11 cellular contexts compared by ENCODE assay signal in genomic region chr19:18439910-18440237, GRCh38. TPM values are rescaled to one million over a fixed set of nuclear protein-coding genes. Genes with fewer than 3 reads are reported as not detected.
DNase-seq lines count a peak whose midpoint lies in the region; ATAC-seq and TF ChIP-seq lines count a peak whose summit lies in the region.
"Had no signal": no experiment of that assay in that cellular context is flagged by ENCODE, and none has a peak within 500 bp of the region (broad histone marks: within the 10 kb centered on the region; RNA-seq: fewer than 3 reads in every experiment).

No MANE protein-coding gene starts in this region.

- H3K27ac Mint-ChIP-seq in WTC11, result peak overlapping the region; percentile 91
- peak overlapping the region; percentile 81 for H3K27ac Mint-ChIP-seq in stimulated activated naive B cell treated with anti-CD40 and anti-IgM and Interleukin-4, amounts not matched to agents 10 μg/mL and 1 μg/mL and 100 μg/mL, for 72 hours

- CTCF ChIA-PET in HCT116 (lab: Charles Lee), result interaction anchor here (1.1 to 2.3 kb wide), 3 partner anchors 11 to 236 kb away, joined by 3 to 6 read pairs (median 4); no protein-coding TSS in a partner anchor
- CTCF ChIA-PET in WTC11 (lab: Charles Lee), result interaction anchor here (0.8 to 3.5 kb wide), 12 partner anchors 11 to 160 kb away, joined by 3 to 27 read pairs (median 6); partner anchors contain the start of gene GDF15

- H3K9me3 Mint-ChIP-seq in WTC11, result peaks cover 5% of the 10 kb centered on the region
- peaks cover 3 to 5% of the 10 kb centered on the region in 2 donors for H3K9me3 Mint-ChIP-seq in stimulated activated naive B cell treated with anti-CD40 and anti-IgM and Interleukin-4, amounts not matched to agents 10 μg/mL and 1 μg/mL and 100 μg/mL, for 72 hours

- H3K27ac ChIP-seq in HCT116 (ENCODE audit: low read depth, low read length) (peak overlapping the region; percentile 99), hepatocyte (peak overlapping the region; percentile 86), MM.1S (ENCODE audit: low read length) (no peak overlapping the region)

- ATAC-seq in HCT116 (no peak), WTC11 (no peak)
- no peak for ATAC-seq in stimulated activated naive B cell treated with anti-CD40 and anti-IgM and Interleukin-4, amounts not matched to agents 10 μg/mL and 1 μg/mL and 100 μg/mL, for 72 hours (replicated peaks)

- no peak for TF ChIP-seq RAD21 in HCT116 (IDR thresholded peaks at IDR 0.05; ENCODE audit: low read depth)

- peaks cover 9% of the 10 kb centered on the region for H3K36me3 Mint-ChIP-seq in WTC11
- peaks cover 18 to 30% of the 10 kb centered on the region in 2 donors for H3K36me3 Mint-ChIP-seq in stimulated activated naive B cell treated with anti-CD40 and anti-IgM and Interleukin-4, amounts not matched to agents 10 μg/mL and 1 μg/mL and 100 μg/mL, for 72 hours

- no peak for TF ChIP-seq CTCF in HCT116 (IDR thresholded peaks at IDR 0.05 in 2 of 3, conservative IDR thresholded peaks at IDR 0.05 in 1 of 3; ENCODE audit: borderline replicate concordance in 1 of 3, insufficient read depth in 1 of 3, low read depth in 2 of 3, low read length in 2 of 3)
- TF ChIP-seq CTCF in WTC11 (IDR thresholded peaks at IDR 0.05), result no peak
- TF ChIP-seq CTCF in hepatocyte (IDR thresholded peaks at IDR 0.05; ENCODE audit: poor library complexity), result no peak
- no peak for TF ChIP-seq CTCF in MM.1S (IDR thresholded peaks at IDR 0.05; ENCODE audit: low read length)

- H4K20me1 ChIP-seq in HCT116 (ENCODE audit: insufficient read depth), result no peaks in the 10 kb centered on the region
- no peaks in the 10 kb centered on the region for H4K20me1 ChIP-seq in hepatocyte (ENCODE audit: insufficient read depth, poor library complexity, severe bottlenecking)
- H4K20me1 ChIP-seq in MM.1S (ENCODE audit: insufficient read depth, low read length), result no peaks in the 10 kb centered on the region

- peaks cover 17% of the 10 kb centered on the region; the same call in 1 of the 2 replicates for H3F3A ChIP-seq in MM.1S (ENCODE audit: insufficient read depth, low read length)

- BruUV-seq in HCT116 (replicated peaks; lab: Mats Ljungman, UMichigan), result no TSS peak

- no peak overlapping the region; the same call in 1 of the 2 replicates for H3K4me3 Mint-ChIP-seq in WTC11
- no peak overlapping the region for H3K4me3 Mint-ChIP-seq in stimulated activated naive B cell treated with anti-CD40 and anti-IgM and Interleukin-4, amounts not matched to agents 10 μg/mL and 1 μg/mL and 100 μg/mL, for 72 hours

- H3K4me2 ChIP-seq in HCT116 (ENCODE audit: low read length) (peak overlapping the region; percentile 96), hepatocyte (no peak overlapping the region), MM.1S (ENCODE audit: low read depth, low read length) (no peak overlapping the region)

- H3K79me2 ChIP-seq in HCT116 (ENCODE audit: insufficient read depth, low read length) (peaks cover 9% of the 10 kb centered on the region; the same call in 1 of the 2 replicates), hepatocyte (no peaks in the 10 kb centered on the region), MM.1S (ENCODE audit: low read length) (peaks cover 6% of the 10 kb centered on the region; the same call in 1 of the 2 replicates)

- DNase-seq in HCT116 (ENCODE audit: low read depth, low spot score), result no peak
- no peak for DNase-seq in WTC11 (ENCODE audit: low spot score)
- DNase-seq in hepatocyte (ENCODE audit: low spot score), result no peak
- DNase-seq in stimulated activated naive B cell treated with anti-CD40 and anti-IgM and Interleukin-4, amounts not matched to agents 10 μg/mL and 1 μg/mL and 100 μg/mL, for 72 hours, result no peak
- DNase-seq in middle frontal gyrus (ENCODE audit: extremely low spot score, low spot score), result no peak
- DNase-seq in NCI-H1105 treated with DMSO at 0.1 percent for 48 hours (lab: John Stamatoyannopoulos, UW), result no peak
- no peak for DNase-seq in MM.1S
- DNase-seq: activated CD4-positive, CD25-positive, alpha-beta regulatory T cell; GOT3; T-helper 1 cell had no signal

- H3K4me1 Mint-ChIP-seq in WTC11, result peaks cover 22% of the 10 kb centered on the region
- H3K4me1 Mint-ChIP-seq in stimulated activated naive B cell treated with anti-CD40 and anti-IgM and Interleukin-4, amounts not matched to agents 10 μg/mL and 1 μg/mL and 100 μg/mL, for 72 hours, result peaks cover 26 to 70% of the 10 kb centered on the region in 2 donors

- H3K9me3 ChIP-seq in HCT116 (ENCODE audit: control insufficient read depth in 1 of 2, insufficient read depth in 1 of 2, low read depth in 1 of 2, low read length in 2 of 2) (no peaks in the 10 kb centered on the region), hepatocyte (ENCODE audit: low read depth) (no peaks in the 10 kb centered on the region), MM.1S (replicated peaks; ENCODE audit: insufficient read depth, low read length) (no peaks in the 10 kb centered on the region)

- H3K9ac ChIP-seq in HCT116 (ENCODE audit: low read length) (no peak overlapping the region), MM.1S (ENCODE audit: low read length) (no peak overlapping the region)

- RAD21 ChIA-PET in HCT116 (lab: Charles Lee; ENCODE audit: low non-redundant PET in 1 of 2, low total read pairs in 2 of 2, uncharacterized antibody in 2 of 2, unreplicated experiment in 2 of 2), result interaction anchor here in 1 of 2 experiments (0.6 kb wide), 1 partner anchor 154 kb away, joined by 3 read pairs; no protein-coding TSS in a partner anchor

- POLR2A ChIA-PET in HCT116 (lab: Charles Lee), result no interaction called here
- POLR2A ChIA-PET in WTC11 (lab: Charles Lee), result no interaction called here

- H3K9me2 ChIP-seq in HCT116 (ENCODE audit: insufficient read depth) (no peaks in the 10 kb centered on the region), hepatocyte (replicated peaks; ENCODE audit: insufficient read depth) (no peaks in the 10 kb centered on the region), MM.1S (replicated peaks; ENCODE audit: insufficient read depth, low read length) (no peaks in the 10 kb centered on the region)

- TF ChIP-seq POLR2A in HCT116 (IDR thresholded peaks at IDR 0.05; ENCODE audit: borderline replicate concordance, extremely low read depth, insufficient read depth, insufficient read length), result no peak

- intact Hi-C loops in HCT116 (cut with micrococcal nuclease), result no loop called here

- H3K27me3 Mint-ChIP-seq in WTC11 (ENCODE audit: low read depth), result no peaks in the 10 kb centered on the region
- no peaks in the 10 kb centered on the region for H3K27me3 Mint-ChIP-seq in stimulated activated naive B cell treated with anti-CD40 and anti-IgM and Interleukin-4, amounts not matched to agents 10 μg/mL and 1 μg/mL and 100 μg/mL, for 72 hours

- H3K4me3 ChIP-seq in HCT116 (replicated peaks in 1 of 2; ENCODE audit: low read depth in 1 of 2, low read length in 2 of 2), result no peak overlapping the region
- no peak overlapping the region for H3K4me3 ChIP-seq in hepatocyte
- no peak overlapping the region for H3K4me3 ChIP-seq in MM.1S (ENCODE audit: low read length)

- 78% methylated on average over 9 of the region's 9 CpGs for WGBS in hepatocyte (ENCODE audit: low lambda C conversion rate, missing lambda C conversion rate)

- H3K4me1 ChIP-seq in HCT116 (ENCODE audit: control insufficient read depth in 1 of 2, insufficient read depth in 2 of 2, low read length in 2 of 2) (peaks cover 27 to 50% of the 10 kb centered on the region in 2 experiments), hepatocyte (ENCODE audit: insufficient read depth) (peaks cover 31% of the 10 kb centered on the region), MM.1S (ENCODE audit: low read length) (no peaks in the 10 kb centered on the region)

- no peaks in the 10 kb centered on the region for H3K27me3 ChIP-seq in HCT116 (ENCODE audit: insufficient read depth, low read length)
- no peaks in the 10 kb centered on the region for H3K27me3 ChIP-seq in hepatocyte
- no peaks in the 10 kb centered on the region for H3K27me3 ChIP-seq in MM.1S (replicated peaks; ENCODE audit: insufficient read depth, low read length)

- peaks cover 0 to 23% of the 10 kb centered on the region in 2 experiments; a peak in 2 of 4 replicates for H3K36me3 ChIP-seq in HCT116 (ENCODE audit: control insufficient read depth in 1 of 2, insufficient read depth in 2 of 2, low read length in 2 of 2)
- H3K36me3 ChIP-seq in hepatocyte (replicated peaks; ENCODE audit: insufficient read depth, low read depth), result no peaks in the 10 kb centered on the region
- H3K36me3 ChIP-seq in MM.1S (replicated peaks; ENCODE audit: insufficient read depth, low read length), result no peaks in the 10 kb centered on the region; the same call in 1 of the 2 replicates

- H2AFZ ChIP-seq in HCT116 (ENCODE audit: low read depth, low read length, poor library complexity, severe bottlenecking) (no peak overlapping the region), hepatocyte (no peak overlapping the region), MM.1S (ENCODE audit: low read length) (no peak overlapping the region)

TF ChIP-seq in HCT116, 20 proteins besides CTCF, POLR2A, EP300 and RAD21 (continues in another document):
- TF ChIP-seq ZFX (IDR thresholded peaks at IDR 0.05), result no peak
- no peak for TF ChIP-seq SP1 (IDR thresholded peaks at IDR 0.05; ENCODE audit: low read depth)
- no peak for TF ChIP-seq SRF (IDR thresholded peaks at IDR 0.05; ENCODE audit: low read depth)

TF ChIP-seq in WTC11, 78 proteins besides CTCF, POLR2A, EP300 and RAD21 (continues in another document):
- no peak for TF ChIP-seq FOXK1 (CRISPR knock-in tag; IDR thresholded peaks at IDR 0.05)

RNA-seq across cellular contexts. Expression of gene ISYNA1, which starts 1.9 kb away (rescaled TPM):
- total RNA-seq in HCT116 (2021; ENCODE audit: unreplicated experiment) (365 TPM), WTC11 (2021) (236 to 310 TPM (median 307 TPM) in 3 replicates), hepatocyte (51.5 and 54.9 TPM in 2 replicates)
- polyA plus RNA-seq in HCT116 (2012), result 282 and 302 TPM in 2 replicates
- polyA plus RNA-seq in hepatocyte, result 144 and 188 TPM in 2 replicates

RNA-seq across cellular contexts. Expression of gene SSBP4, which starts 20.7 kb away (rescaled TPM):
- total RNA-seq in HCT116 (2021; ENCODE audit: unreplicated experiment) (164 TPM), WTC11 (2021) (44.5 to 51.2 TPM (median 47.4 TPM) in 3 replicates), hepatocyte (55.8 and 72.6 TPM in 2 replicates)
- 55.6 and 64.2 TPM in 2 replicates for polyA plus RNA-seq in HCT116 (2012)
- polyA plus RNA-seq in hepatocyte, result 156 and 169 TPM in 2 replicates

RNA-seq across cellular contexts. Expression of gene LRRC25, which starts 42.5 kb away (rescaled TPM):
- total RNA-seq in HCT116 (2021; ENCODE audit: unreplicated experiment) (0.12 TPM), WTC11 (2021) (0.07 to 0.31 TPM (median 0.18 TPM) in 3 replicates), hepatocyte (0.16 TPM in 1 of 2 replicates, not detected in the other)
- polyA plus RNA-seq in HCT116 (2012), result not detected in 2 replicates
- 0.36 and 1.5 TPM in 2 replicates for polyA plus RNA-seq in hepatocyte
- total RNA-seq: Daoy had no signal

RNA-seq across cellular contexts. Expression of gene GDF15, which starts 53.9 kb away (rescaled TPM):
- 425 TPM for total RNA-seq in HCT116 (2021; ENCODE audit: unreplicated experiment)
- 480 and 583 TPM in 2 replicates for polyA plus RNA-seq in HCT116 (2012)
- total RNA-seq in WTC11 (2021), result 18.3 to 27.3 TPM (median 19.1 TPM) in 3 replicates
- 106 and 123 TPM in 2 replicates for total RNA-seq in hepatocyte
- polyA plus RNA-seq in hepatocyte, result 175 and 185 TPM in 2 replicates
